2 cellular contexts compared by ENCODE assay signal in genomic region chr18:26450989-26451682, GRCh38.
TF ChIP-seq lines count a peak whose summit lies in the region.

No MANE protein-coding gene starts in this region.

TF ChIP-seq in IMR-90, 13 proteins besides CTCF, POLR2A, EP300 and RAD21:
- no peak for TF ChIP-seq MAZ (IDR thresholded peaks at IDR 0.05; ENCODE audit: borderline replicate concordance, low read depth, low read length)
- TF ChIP-seq SMC3 (IDR thresholded peaks at IDR 0.05; ENCODE audit: low read depth, low read length), result no peak

TF ChIP-seq in H1, 55 proteins besides CTCF, POLR2A, EP300 and RAD21:
- TF ChIP-seq E2F6 (IDR thresholded peaks at IDR 0.05) (no peak), RXRA (IDR thresholded peaks at IDR 0.05; ENCODE audit: insufficient read depth, low read depth, low read length) (no peak), SIRT6 (IDR thresholded peaks at IDR 0.05; ENCODE audit: low read length) (no peak), CTBP2 (IDR thresholded peaks at IDR 0.05; ENCODE audit: borderline replicate concordance, insufficient read depth, insufficient read length, low read length) (no peak), CHD2 (IDR thresholded peaks at IDR 0.05; ENCODE audit: low read length) (no peak), YY1 (IDR thresholded peaks at IDR 0.05; ENCODE audit: low read depth, low read length) (no peak), TBP (IDR thresholded peaks at IDR 0.05; ENCODE audit: low read depth, low read length) (no peak), RNF2 (IDR thresholded peaks at IDR 0.05; ENCODE audit: borderline replicate concordance, low read depth, low read length, missing control alignments, poor library complexity, severe bottlenecking) (no peak)
- TF ChIP-seq, protein P1, sequence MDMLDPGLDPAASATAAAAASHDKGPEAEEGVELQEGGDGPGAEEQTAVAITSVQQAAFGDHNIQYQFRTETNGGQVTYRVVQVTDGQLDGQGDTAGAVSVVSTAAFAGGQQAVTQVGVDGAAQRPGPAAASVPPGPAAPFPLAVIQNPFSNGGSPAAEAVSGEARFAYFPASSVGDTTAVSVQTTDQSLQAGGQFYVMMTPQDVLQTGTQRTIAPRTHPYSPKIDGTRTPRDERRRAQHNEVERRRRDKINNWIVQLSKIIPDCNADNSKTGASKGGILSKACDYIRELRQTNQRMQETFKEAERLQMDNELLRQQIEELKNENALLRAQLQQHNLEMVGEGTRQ (IDR thresholded peaks at IDR 0.05; ENCODE audit: low read length), result no peak
